29 cellular contexts compared by ENCODE assay signal in the genomic region with DNA sequence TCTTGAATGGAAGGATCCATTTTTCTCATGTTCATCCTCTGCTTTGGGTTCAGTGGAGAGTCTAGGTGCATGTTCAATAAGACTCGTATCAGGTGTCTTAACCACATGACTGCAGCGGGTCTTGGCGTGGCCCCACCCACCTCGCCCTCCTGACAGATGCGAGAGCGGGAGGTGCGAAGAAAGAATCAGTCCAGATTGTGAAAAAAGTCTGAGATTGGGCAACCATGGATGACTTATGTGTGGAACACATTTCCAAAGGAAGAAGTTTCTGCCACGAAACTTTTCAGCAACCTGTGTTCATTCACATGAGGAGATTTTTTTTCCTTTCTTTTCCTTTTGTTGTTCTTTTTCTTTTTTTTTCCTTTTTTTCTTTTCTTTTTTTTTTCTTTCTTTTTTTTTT.
"Had no signal": no experiment of that assay in that cellular context is flagged by ENCODE, and none has a peak within 500 bp of the region (broad histone marks: within the 10 kb centered on the region; RNA-seq: fewer than 3 reads in every experiment).

No MANE protein-coding gene starts in this region.

- H3K9me3 ChIP-seq: gastrocnemius medialis, stomach, suprapubic skin, tibial nerve had no signal

- FAIRE-seq: endometrium, small intestine, TTC549, urothelium cell line had no signal

- H3K4me3 ChIP-seq: cardiac muscle cell, gastrocnemius medialis, stomach, suprapubic skin, tibial nerve had no signal

- ATAC-seq: activated T-cell treated with anti-CD3 and anti-CD28 coated beads, Interleukin-2, amount 50 U/mL, for 72 hours; gastrocnemius medialis; left cardiac atrium; sciatic nerve; stimulated activated memory B cell treated with anti-CD40 and anti-IgM and Interleukin-4, amounts not matched to agents 10 μg/mL and 1 μg/mL and 100 μg/mL, for 72 hours had no signal

- H3K27ac Mint-ChIP-seq: activated naive CD4-positive, alpha-beta T cell treated with anti-CD3 and anti-CD28 coated beads for 36 hours; activated naive CD8-positive, alpha-beta T cell treated with anti-CD3 and anti-CD28 coated beads, Interleukin-2, amount 10 ng/mL, durations not matched to agents 7 days and 5 days; memory B cell; stimulated activated memory B cell treated with anti-CD40 and anti-IgM and Interleukin-4, amounts not matched to agents 10 μg/mL and 1 μg/mL and 100 μg/mL, for 72 hours had no signal

- H3K27me3 Mint-ChIP-seq: activated naive CD8-positive, alpha-beta T cell treated with anti-CD3 and anti-CD28 coated beads, Interleukin-2, amount 10 ng/mL, durations not matched to agents 7 days and 5 days; memory B cell; stimulated activated memory B cell treated with anti-CD40 and anti-IgM and Interleukin-4, amounts not matched to agents 10 μg/mL and 1 μg/mL and 100 μg/mL, for 72 hours had no signal

- H3K27me3 ChIP-seq: cardiac muscle cell, gastrocnemius medialis, stomach, suprapubic skin, tibial nerve had no signal

- DNase-seq: activated CD4-positive, alpha-beta T cell treated with anti-CD3 and anti-CD28 coated beads, Interleukin-2, amount 50 U/mL, for 4 hours; activated CD4-positive, CD25-positive, alpha-beta regulatory T cell treated with anti-CD3 and anti-CD28 coated beads, Interleukin-2, amount 50 U/mL, for 72 hours; activated CD8-positive, alpha-beta memory T cell treated with anti-CD3 and anti-CD28 coated beads, Interleukin-2, amount 50 U/mL, for 48 hours; activated effector memory CD4-positive, alpha-beta T cell treated with Interleukin-2 at 50 U/mL for 16 hours; activated naive CD4-positive, alpha-beta T cell treated with anti-CD3 and anti-CD28 coated beads for 36 hours; activated naive CD8-positive, alpha-beta T cell treated with anti-CD3 and anti-CD28 coated beads, Interleukin-2, amount 10 ng/mL, durations not matched to agents 7 days and 5 days; activated T-cell treated with anti-CD3 and anti-CD28 coated beads, Interleukin-2, amount 50 U/mL, for 72 hours; amygdala; erythroblast; gastrocnemius medialis; head of caudate nucleus; hypothalamus; left cardiac atrium; occipital lobe; small intestine; stimulated activated CD4-positive, alpha-beta T cell treated with anti-CD3 and anti-CD28 coated beads, Interleukin-15, amount 100 ng/mL, for 24 hours; stomach; T-helper 1 cell; WERI-Rb-1 had no signal

- H3K27ac ChIP-seq: cardiac muscle cell, gastrocnemius medialis, suprapubic skin, tibial nerve, WERI-Rb-1 had no signal

- H3K9me3 Mint-ChIP-seq: activated naive CD4-positive, alpha-beta T cell treated with anti-CD3 and anti-CD28 coated beads for 36 hours; activated naive CD8-positive, alpha-beta T cell treated with anti-CD3 and anti-CD28 coated beads, Interleukin-2, amount 10 ng/mL, durations not matched to agents 7 days and 5 days; activated T-cell treated with anti-CD3 and anti-CD28 coated beads, Interleukin-2, amount 50 U/mL, for 72 hours; memory B cell; neural crest cell; stimulated activated memory B cell treated with anti-CD40 and anti-IgM and Interleukin-4, amounts not matched to agents 10 μg/mL and 1 μg/mL and 100 μg/mL, for 72 hours had no signal

- H3K4me3 Mint-ChIP-seq: activated naive CD4-positive, alpha-beta T cell treated with anti-CD3 and anti-CD28 coated beads for 36 hours; activated naive CD8-positive, alpha-beta T cell treated with anti-CD3 and anti-CD28 coated beads, Interleukin-2, amount 10 ng/mL, durations not matched to agents 7 days and 5 days; activated T-cell treated with anti-CD3 and anti-CD28 coated beads, Interleukin-2, amount 50 U/mL, for 72 hours; memory B cell; neural crest cell; stimulated activated memory B cell treated with anti-CD40 and anti-IgM and Interleukin-4, amounts not matched to agents 10 μg/mL and 1 μg/mL and 100 μg/mL, for 72 hours had no signal

- H3K4me1 ChIP-seq: suprapubic skin, tibial nerve had no signal

- H3K4me1 Mint-ChIP-seq: memory B cell; neural crest cell; stimulated activated memory B cell treated with anti-CD40 and anti-IgM and Interleukin-4, amounts not matched to agents 10 μg/mL and 1 μg/mL and 100 μg/mL, for 72 hours had no signal
